ENCODE assay signal across 8 cellular contexts in genomic region chr16:74297296-74297665, GRCh38. TPM values are rescaled to one million over a fixed set of nuclear protein-coding genes. Genes with fewer than 3 reads are reported as not detected.
A peak's percentile ranks its signal among the peaks of the same experiment; 100 is the strongest.
DNase-seq lines count a peak whose midpoint lies in the region; ATAC-seq and TF ChIP-seq lines count a peak whose summit lies in the region.

No MANE protein-coding gene starts in this region.

- H3K4me2 ChIP-seq in BLaER1 = peak overlapping the region; percentile 97

- peaks cover 42% of the 10 kb centered on the region for H4K20me1 ChIP-seq in BLaER1

- peak overlapping the region; percentile 95 for H3K9ac ChIP-seq in BLaER1

- peak; percentile 36 for ATAC-seq in GM21360 (IDR thresholded peaks at IDR 0.05; ENCODE audit: unreplicated experiment)
- peak; percentile 10 for ATAC-seq in gastroesophageal sphincter
- ATAC-seq in GM19397 (IDR thresholded peaks at IDR 0.05; ENCODE audit: unreplicated experiment) = no peak

- H3K27ac Mint-ChIP-seq in progenitor cell of endocrine pancreas = peak overlapping the region; percentile 97

- H3K4me3 ChIP-seq in BLaER1 (peak overlapping the region; percentile 92), MG63 (peak overlapping the region; percentile 88), gastroesophageal sphincter (peak overlapping the region; percentile 73 to 89)

- peaks cover 31% of the 10 kb centered on the region for H3K4me1 ChIP-seq in BLaER1
- peaks cover 6 to 43% (median 13%) of the 10 kb centered on the region in 3 donors for H3K4me1 ChIP-seq in gastroesophageal sphincter

- H3K4me1 Mint-ChIP-seq in progenitor cell of endocrine pancreas (ENCODE audit: low read depth) = peaks cover 20% of the 10 kb centered on the region

- H3K9me3 ChIP-seq in BLaER1 (peaks cover under 1% of the 10 kb centered on the region; the same call in 1 of the 2 replicates), MG63 (no peaks in the 10 kb centered on the region), gastroesophageal sphincter (no peaks in the 10 kb centered on the region)

- no peak for TF ChIP-seq EP300 in gastroesophageal sphincter (IDR thresholded peaks at IDR 0.05)

- no peak for TF ChIP-seq CTCF in gastroesophageal sphincter (IDR thresholded peaks at IDR 0.05)
- no peak for TF ChIP-seq CTCF in progenitor cell of endocrine pancreas (IDR thresholded peaks at IDR 0.05; ENCODE audit: unreplicated experiment)

- peak; percentile 12 for DNase-seq in MG63
- DNase-seq in activated T-cell treated with anti-CD3 and anti-CD28 coated beads, Interleukin-2, amount 50 U/mL, for 48 hours = peak; percentile 58 to 64
- no peak for DNase-seq in progenitor cell of endocrine pancreas (ENCODE audit: low spot score, unreplicated experiment)
- no peak for DNase-seq in NOMO-1 treated with dmso at 0.1 percent for 144 hours (lab: John Stamatoyannopoulos, UW; ENCODE audit: unreplicated experiment)

- WGBS in gastroesophageal sphincter (ENCODE audit: low coverage in 1 of 2), 2 donors = 0 to 1% methylated on average over 4 to 8 of the region's 16 CpGs

- H3K27ac ChIP-seq in BLaER1 (peak overlapping the region; percentile 96), gastroesophageal sphincter (peak overlapping the region; percentile 84 to 93 (median 93))

- H3K9me3 Mint-ChIP-seq in progenitor cell of endocrine pancreas (ENCODE audit: low read depth) = no peaks in the 10 kb centered on the region

- peak overlapping the region; percentile 87 for H3K4me3 Mint-ChIP-seq in progenitor cell of endocrine pancreas (ENCODE audit: low read depth)

- TF ChIP-seq POLR2A in gastroesophageal sphincter (IDR thresholded peaks at IDR 0.05) = no peak

- H3K27me3 ChIP-seq in BLaER1 = no peaks in the 10 kb centered on the region
- no peaks in the 10 kb centered on the region for H3K27me3 ChIP-seq in MG63
- no peaks in the 10 kb centered on the region for H3K27me3 ChIP-seq in gastroesophageal sphincter

- H3K27me3 Mint-ChIP-seq in progenitor cell of endocrine pancreas = no peaks in the 10 kb centered on the region

- peaks cover 40% of the 10 kb centered on the region for H3K36me3 ChIP-seq in BLaER1
- H3K36me3 ChIP-seq in MG63 = peaks cover 40% of the 10 kb centered on the region
- H3K36me3 ChIP-seq in gastroesophageal sphincter = peaks cover 9 to 41% of the 10 kb centered on the region in 2 donors

- peaks cover 8% of the 10 kb centered on the region for H3K36me3 Mint-ChIP-seq in progenitor cell of endocrine pancreas (ENCODE audit: insufficient read depth)

RNA-seq across cellular contexts. Expression of gene PSMD7, which starts 0.7 kb away (rescaled TPM):
- 121 and 283 TPM in 2 replicates for total RNA-seq in MG63 (2014; rRNA removed; shearing (Covaris generic); ENCODE audit: low replicate concordance)
- 100 to 1,000 TPM in 3 of 4 donors, 10 to 100 TPM in 1; 70.5 to 111 (median 105) TPM for total RNA-seq in gastroesophageal sphincter
- total RNA-seq in progenitor cell of endocrine pancreas = 87.6 and 92.9 TPM in 2 replicates

Comparison
In these comparisons a context has a peak if more than half of its experiments do, and no peak if none do; other contexts are left out.
1. DNase-seq: peak in MG63 (single experiment) and activated T-cell treated with anti-CD3 and anti-CD28 coated beads, Interleukin-2, amount 50 U/mL, for 48 hours (2 of 2); none in progenitor cell of endocrine pancreas (single experiment) and NOMO-1 treated with dmso at 0.1 percent for 144 hours (single experiment).
2. Peak in every context shown above with its lines, with median percentiles within 50 percentile points of each other: H3K4me3 ChIP-seq.